Comparison of ENCODE assay signal across 31 cellular contexts in genomic region chr1:197811769-197812168, GRCh38. TPM values are rescaled to one million over a fixed set of nuclear protein-coding genes. Genes with fewer than 3 reads are reported as not detected.
DNase-seq lines count a peak whose midpoint lies in the region; ATAC-seq, FAIRE-seq and TF ChIP-seq lines count a peak whose summit lies in the region.
"Had no signal": no experiment of that assay in that cellular context is flagged by ENCODE, and none has a peak within 500 bp of the region (broad histone marks: within the 10 kb centered on the region; RNA-seq: fewer than 3 reads in every experiment).

No MANE protein-coding gene starts in this region.

- H3K9ac ChIP-seq in HepG2 (ENCODE audit: insufficient read depth, low read depth, low read length) (no peak overlapping the region), astrocyte (ENCODE audit: low read length) (no peak overlapping the region)

- no peak overlapping the region for H3K27ac Mint-ChIP-seq in astrocyte (ENCODE audit: unreplicated experiment)
- no peak overlapping the region for H3K27ac Mint-ChIP-seq in CD4-positive, alpha-beta memory T cell
- H3K27ac Mint-ChIP-seq: activated CD4-positive, alpha-beta T cell treated with anti-CD3 and anti-CD28 coated beads, Interleukin-2, amount 10 ng/mL, durations not matched to agents 24 days and 14 days; activated T-helper 2 cell treated with anti-CD3 and anti-CD28 coated beads, Interferon-gamma antibody, Interleukin-2, Interleukin-4, amounts not matched to agents 10 μg/mL and 5 μg/mL and 100 μg/mL, durations not matched to agents 14 hours and 24 hours and 36 hours; B cell; effector memory CD8-positive, alpha-beta T cell had no signal

- H3K4me3 Mint-ChIP-seq in astrocyte (ENCODE audit: unreplicated experiment) = no peak overlapping the region
- H3K4me3 Mint-ChIP-seq in CD4-positive, alpha-beta memory T cell = no peak overlapping the region
- H3K4me3 Mint-ChIP-seq: activated CD4-positive, alpha-beta T cell treated with anti-CD3 and anti-CD28 coated beads, Interleukin-2, amount 10 ng/mL, durations not matched to agents 24 days and 14 days; B cell; CD8-positive, alpha-beta memory T cell; effector memory CD8-positive, alpha-beta T cell had no signal

- intact Hi-C loops in HepG2 (cut with micrococcal nuclease; ENCODE audit: unreplicated experiment) (no loop called here), right lobe of liver (cut with DNase I) (no loop called here)
- intact Hi-C loops in CD4-positive, alpha-beta memory T cell (cut with micrococcal nuclease) = no loop called here

- FAIRE-seq in HepG2 (lab: Jason Lieb, UNC) (no peak), astrocyte (lab: Jason Lieb, UNC) (no peak)
- FAIRE-seq: A204.1, kidney, pancreas had no signal

- no peak for DNase-seq in HepG2 (ENCODE audit: low spot score)
- DNase-seq in right lobe of liver = no peak
- peak; percentile 6 for DNase-seq in astrocyte (ENCODE audit: low read depth)
- peak; percentile 59 for DNase-seq in kidney tubule cell (ENCODE audit: low spot score)
- no peak for DNase-seq in CD4-positive, alpha-beta memory T cell
- no peak for DNase-seq in activated CD4-positive, alpha-beta T cell treated with anti-CD3 and anti-CD28 coated beads for 4 hours
- DNase-seq: activated CD4-positive, alpha-beta T cell treated with anti-CD3 and anti-CD28 coated beads, Interleukin-2, amount 10 ng/mL, durations not matched to agents 24 days and 14 days; activated CD8-positive, alpha-beta memory T cell treated with anti-CD3 and anti-CD28 coated beads for 24 hours; activated naive CD4-positive, alpha-beta T cell treated with anti-CD3 and anti-CD28 coated beads, Interleukin-2, amount 50 U/mL, for 16 hours; activated T-cell treated with anti-CD3 and anti-CD28 coated beads for 4 hours; CD8-positive, alpha-beta memory T cell; cortex of kidney; effector memory CD8-positive, alpha-beta T cell; head of caudate nucleus; kidney; NCI-H1694; NCI-H446; NCI-H82; pancreas; stimulated activated CD4-positive, alpha-beta T cell treated with anti-CD3 and anti-CD28 coated beads, Interleukin-1b, Interleukin-23, amount 100 ng/mL, for 48 hours; stimulated activated naive CD4-positive, alpha-beta T cell treated with Interleukin-2 at 50 U/mL for 16 hours; T-helper 9 cell had no signal

- no peaks in the 10 kb centered on the region for H3K4me1 Mint-ChIP-seq in astrocyte (ENCODE audit: low read depth, unreplicated experiment)
- H3K4me1 Mint-ChIP-seq in CD4-positive, alpha-beta memory T cell = no peaks in the 10 kb centered on the region

- H2AFZ ChIP-seq in HepG2 (ENCODE audit: low read length) = no peak overlapping the region
- H2AFZ ChIP-seq in astrocyte (ENCODE audit: low read depth, low read length) = no peak overlapping the region

- in situ Hi-C loops in HepG2 (cut with HindIII; ENCODE audit: extremely low pct_ligation_motif_present, low pct_unique_long_range_greater_than_20kb) = no loop called here

- no peak for TF ChIP-seq RAD21 in HepG2 (CRISPR knock-in tag; IDR thresholded peaks at IDR 0.05)

- BruUV-seq in HepG2 (replicated peaks; lab: Mats Ljungman, UMichigan) = no TSS peak

- TF ChIP-seq CTCF in HepG2 (CRISPR knock-in tag; IDR thresholded peaks at IDR 0.05) (no peak), right lobe of liver (IDR thresholded peaks at IDR 0.05) (no peak), astrocyte (IDR thresholded peaks at IDR 0.05; ENCODE audit: insufficient read depth, low read depth, low read length) (no peak)

- POLR2A ChIA-PET in HepG2 (lab: Yijun Ruan, JAX) = no interaction called here
- POLR2A ChIA-PET in CD4-positive, alpha-beta memory T cell (lab: Charles Lee; ENCODE audit: partially characterized antibody) = no interaction called here

- 0% methylated on average over 1 of the region's 1 CpG for WGBS in HepG2 (ENCODE audit: low lambda C conversion rate)
- 90% methylated on average over 1 of the region's 1 CpG for WGBS in right lobe of liver (ENCODE audit: insufficient coverage, low coverage, low lambda C conversion rate, missing lambda C conversion rate)

- TF ChIP-seq POLR2A in HepG2 (IDR thresholded peaks at IDR 0.05; ENCODE audit: insufficient read depth in 1 of 2, low read depth in 2 of 2, low read length in 2 of 2) = no peak
- TF ChIP-seq POLR2A in right lobe of liver (IDR thresholded peaks at IDR 0.05) = no peak

- H3K27me3 Mint-ChIP-seq in astrocyte (ENCODE audit: low read depth, unreplicated experiment) = no peaks in the 10 kb centered on the region
- peaks cover 0 to 1% of the 10 kb centered on the region in 2 donors for H3K27me3 Mint-ChIP-seq in CD4-positive, alpha-beta memory T cell
- H3K27me3 Mint-ChIP-seq: B cell; effector memory CD8-positive, alpha-beta T cell had no signal

- peak; percentile 47; the same call in 2 of the 3 replicates for ATAC-seq in HepG2
- no peak for ATAC-seq in right lobe of liver
- no peak for ATAC-seq in HG03095 (IDR thresholded peaks at IDR 0.05; ENCODE audit: unreplicated experiment)
- ATAC-seq in HG02678 (IDR thresholded peaks at IDR 0.05; ENCODE audit: unreplicated experiment) = no peak
- ATAC-seq: effector memory CD8-positive, alpha-beta T cell; esophagus mucosa; foreskin keratinocyte; pancreas had no signal

- no peak overlapping the region for H3K4me2 ChIP-seq in HepG2 (ENCODE audit: low read depth, low read length)
- no peak overlapping the region for H3K4me2 ChIP-seq in astrocyte (ENCODE audit: low read length)

- peaks cover 36% of the 10 kb centered on the region for H3K4me1 ChIP-seq in HepG2 (ENCODE audit: insufficient read depth, low read length)
- no peaks in the 10 kb centered on the region for H3K4me1 ChIP-seq in right lobe of liver
- H3K4me1 ChIP-seq in astrocyte (ENCODE audit: insufficient read depth, low read length) = no peaks in the 10 kb centered on the region
- H3K4me1 ChIP-seq in CD4-positive, alpha-beta memory T cell (ENCODE audit: insufficient read depth, low read length) = no peaks in the 10 kb centered on the region
- H3K4me1 ChIP-seq: foreskin keratinocyte, pancreas, SJSA1 had no signal

- no peaks in the 10 kb centered on the region for H4K20me1 ChIP-seq in HepG2 (ENCODE audit: insufficient read depth, low read length)
- H4K20me1 ChIP-seq in astrocyte (ENCODE audit: insufficient read depth, low read length) = no peaks in the 10 kb centered on the region

- TF ChIP-seq EP300 in HepG2 (IDR thresholded peaks at IDR 0.05; ENCODE audit: low read depth in 2 of 2, low read length in 2 of 2) (no peak), HepG2 (CRISPR knock-in tag; IDR thresholded peaks at IDR 0.05; ENCODE audit: borderline replicate concordance) (no peak)

- H3K9me3 ChIP-seq in HepG2 (ENCODE audit: low read length) (no peaks in the 10 kb centered on the region), right lobe of liver (no peaks in the 10 kb centered on the region), astrocyte (ENCODE audit: insufficient read depth, low read depth, low read length) (no peaks in the 10 kb centered on the region)
- no peaks in the 10 kb centered on the region for H3K9me3 ChIP-seq in CD4-positive, alpha-beta memory T cell (ENCODE audit: control insufficient read depth in 1 of 2, low read length in 2 of 2)
- H3K9me3 ChIP-seq: pancreas, SJSA1 had no signal

- no peaks in the 10 kb centered on the region for H3K36me3 ChIP-seq in HepG2 (replicated peaks in 1 of 2; ENCODE audit: control insufficient read depth in 1 of 2, insufficient read depth in 2 of 2, low read length in 2 of 2)
- H3K36me3 ChIP-seq in right lobe of liver = no peaks in the 10 kb centered on the region
- no peaks in the 10 kb centered on the region for H3K36me3 ChIP-seq in astrocyte (ENCODE audit: insufficient read depth, low read length)
- no peaks in the 10 kb centered on the region for H3K36me3 ChIP-seq in CD4-positive, alpha-beta memory T cell (ENCODE audit: insufficient read depth, low read length)
- H3K36me3 ChIP-seq: pancreas, SJSA1 had no signal

- H3K79me2 ChIP-seq in HepG2 (ENCODE audit: insufficient read depth, low read length) = no peaks in the 10 kb centered on the region
- H3K79me2 ChIP-seq in astrocyte (ENCODE audit: insufficient read depth, low read length) = no peaks in the 10 kb centered on the region

- H3K36me3 Mint-ChIP-seq in astrocyte (ENCODE audit: low read depth, unreplicated experiment) = no peaks in the 10 kb centered on the region
- no peaks in the 10 kb centered on the region for H3K36me3 Mint-ChIP-seq in CD4-positive, alpha-beta memory T cell

- H3K9me3 Mint-ChIP-seq in astrocyte (ENCODE audit: unreplicated experiment) = no peaks in the 10 kb centered on the region
- H3K9me3 Mint-ChIP-seq in CD4-positive, alpha-beta memory T cell = peaks cover 0 to 5% (median 3%) of the 10 kb centered on the region in 8 donors
- H3K9me3 Mint-ChIP-seq: activated T-helper 2 cell treated with anti-CD3 and anti-CD28 coated beads, Interferon-gamma antibody, Interleukin-2, Interleukin-4, amounts not matched to agents 10 μg/mL and 5 μg/mL and 100 μg/mL, durations not matched to agents 14 hours and 24 hours and 36 hours; CD8-positive, alpha-beta memory T cell; effector memory CD8-positive, alpha-beta T cell had no signal

- CTCF ChIA-PET in HepG2 (lab: Yijun Ruan, JAX; ENCODE audit: low intra/inter-chr PET ratio, low total read pairs) = no interaction called here
- CTCF ChIA-PET in CD4-positive, alpha-beta memory T cell (lab: Charles Lee; ENCODE audit: partially characterized antibody) = no interaction called here

- no peak overlapping the region for H3K27ac ChIP-seq in HepG2 (ENCODE audit: extremely low read length, insufficient read depth, low read length)
- no peak overlapping the region for H3K27ac ChIP-seq in right lobe of liver
- no peak overlapping the region for H3K27ac ChIP-seq in astrocyte (ENCODE audit: low read depth, low read length)
- no peak overlapping the region for H3K27ac ChIP-seq in CD4-positive, alpha-beta memory T cell (ENCODE audit: low read depth, low read length)
- H3K27ac ChIP-seq: foreskin keratinocyte, pancreas, SJSA1, VCaP had no signal

- H3K27me3 ChIP-seq in HepG2 (ENCODE audit: control insufficient read depth in 1 of 2, insufficient read depth in 2 of 2, low read length in 2 of 2) (no peaks in the 10 kb centered on the region; a peak in 1 of 5 replicates), right lobe of liver (no peaks in the 10 kb centered on the region), astrocyte (ENCODE audit: insufficient read depth, low read length) (no peaks in the 10 kb centered on the region)
- H3K27me3 ChIP-seq in CD4-positive, alpha-beta memory T cell (ENCODE audit: insufficient read depth, low read length) = no peaks in the 10 kb centered on the region
- H3K27me3 ChIP-seq: foreskin keratinocyte, pancreas, SJSA1 had no signal

- H3K4me3 ChIP-seq in HepG2 (replicated peaks in 1 of 3; ENCODE audit: insufficient read depth in 1 of 3, low read depth in 2 of 3, low read length in 3 of 3) (no peak overlapping the region), right lobe of liver (no peak overlapping the region), astrocyte (ENCODE audit: insufficient read depth, low read depth, low read length) (no peak overlapping the region)
- no peak overlapping the region for H3K4me3 ChIP-seq in CD4-positive, alpha-beta memory T cell (ENCODE audit: low read length in 2 of 2)
- H3K4me3 ChIP-seq: pancreas, SJSA1 had no signal

RNA-seq across cellular contexts. Expression of gene DENND1B, which starts 36.5 kb away (rescaled TPM):
- total RNA-seq in HepG2 (2016; rRNA removed; fragmentation: Illumina TruSeq; extraction: Trizol) (5.7 and 7.5 TPM in 2 replicates), right lobe of liver (1 to 10 TPM; 6.4 to 8.9 (median 7.3) TPM), astrocyte (9.6 and 12.8 TPM in 2 replicates)
- total RNA-seq in HepG2 (2016; cell fraction: cytosol; rRNA removed; fragmentation: Illumina TruSeq; extraction: Trizol; ENCODE audit: low read depth) = 8.2 and 9.3 TPM in 2 replicates
- 6.2 and 6.5 TPM in 2 replicates for total RNA-seq in HepG2 (2016; cell fraction: insoluble cytoplasmic fraction; rRNA removed; fragmentation: Illumina TruSeq; extraction: Trizol)
- 4.1 and 4.5 TPM in 2 replicates for total RNA-seq in HepG2 (2016; cell fraction: membrane; rRNA removed; fragmentation: Illumina TruSeq; extraction: Trizol)
- 18.2 and 22.5 TPM in 2 replicates for total RNA-seq in HepG2 (2016; cell fraction: nucleus; rRNA removed; fragmentation: Illumina TruSeq; extraction: Trizol)
- polyA plus RNA-seq in HepG2 (2011; rRNA removed) = 2.1 and 2.6 TPM in 2 replicates
- polyA plus RNA-seq in HepG2 (2011; cell fraction: cytosol; rRNA removed) = 0.89 and 1.2 TPM in 2 replicates
- 2.4 and 3.0 TPM in 2 replicates for polyA plus RNA-seq in HepG2 (2011; cell fraction: nucleus; rRNA removed)
- polyA plus RNA-seq in HepG2 (2012) = 1.9 TPM in 2 replicates
- polyA plus RNA-seq in HepG2 (2016; cell fraction: cytosol; fragmentation: Illumina TruSeq; extraction: Trizol; ENCODE audit: low read depth) = 0.51 and 0.55 TPM in 2 replicates
- 3.2 and 3.4 TPM in 2 replicates for polyA plus RNA-seq in HepG2 (2016; cell fraction: insoluble cytoplasmic fraction; fragmentation: Illumina TruSeq; extraction: Trizol; ENCODE audit: low read depth)
- 0.77 and 0.92 TPM in 2 replicates for polyA plus RNA-seq in HepG2 (2016; cell fraction: membrane; fragmentation: Illumina TruSeq; extraction: Trizol; ENCODE audit: low read depth)
- polyA plus RNA-seq in HepG2 (2016; cell fraction: nucleus; fragmentation: Illumina TruSeq; extraction: Trizol; ENCODE audit: insufficient read depth, low read depth) = 3.9 and 4.6 TPM in 2 replicates
- 10.7 and 15.7 TPM in 2 replicates for polyA minus RNA-seq in HepG2 (2011; rRNA and poly(A)+ RNA removed; ENCODE audit: low replicate concordance)
- polyA minus RNA-seq in HepG2 (2011; cell fraction: cytosol; rRNA and poly(A)+ RNA removed) = 3.7 and 5.0 TPM in 2 replicates
- polyA minus RNA-seq in HepG2 (2011; cell fraction: nucleus; rRNA and poly(A)+ RNA removed) = 39.9 and 40.9 TPM in 2 replicates
- total RNA-seq in CD4-positive, alpha-beta memory T cell = 10 to 100 TPM; 25.5 to 26.3 TPM
- polyA plus RNA-seq in CD4-positive, alpha-beta memory T cell = 10 to 100 TPM; 12.5 to 19.4 TPM

Comparison
In these comparisons a context has a peak if more than half of its experiments do, and no peak if none do; other contexts are left out.
1. DNase-seq: peak in astrocyte (single experiment) and kidney tubule cell (single experiment); none in HepG2 (single experiment), right lobe of liver (0 of 3), CD4-positive, alpha-beta memory T cell (0 of 5) and activated CD4-positive, alpha-beta T cell treated with anti-CD3 and anti-CD28 coated beads for 4 hours (0 of 2).